ENCODE assay signal across 14 cellular contexts in the genomic region with DNA sequence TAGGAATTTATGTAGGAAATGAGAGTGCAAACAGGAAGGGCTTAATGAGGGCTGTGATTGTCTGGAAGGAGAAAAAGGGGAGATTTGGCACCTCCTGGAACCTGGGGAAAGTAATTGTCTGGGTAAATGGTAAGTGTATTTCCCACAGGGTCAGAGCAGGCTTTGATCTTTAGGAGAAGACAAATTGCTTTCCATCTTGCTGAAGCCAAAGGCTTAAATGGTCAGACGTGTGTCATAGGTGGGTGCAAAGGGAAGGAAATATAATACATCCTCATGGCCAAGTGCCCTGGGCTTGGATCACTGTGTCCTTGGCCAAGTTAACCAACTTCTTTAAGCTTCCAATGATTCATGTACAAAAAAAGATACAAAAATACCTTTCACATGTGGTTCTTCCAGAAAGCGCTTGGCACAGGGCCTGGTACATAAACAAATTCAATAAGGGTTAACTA. TPM values are rescaled to one million over a fixed set of nuclear protein-coding genes. Genes with fewer than 3 reads are reported as not detected.
DNase-seq lines count a peak whose midpoint lies in the region; ATAC-seq, FAIRE-seq and TF ChIP-seq lines count a peak whose summit lies in the region.
"Had no signal": no experiment of that assay in that cellular context is flagged by ENCODE, and none has a peak within 500 bp of the region (broad histone marks: within the 10 kb centered on the region; RNA-seq: fewer than 3 reads in every experiment).

No MANE protein-coding gene starts in this region.

- dilution Hi-C loops in endothelial cell of umbilical vein (cut with MboI; ENCODE audit: extremely low pct_ligation_motif_present, low sequenced_read_pairs): loop anchor here (25.0 kb wide), 1 partner anchor 292 kb away; no protein-coding TSS in a partner anchor

- no peak for DNase-seq in CD8-positive, alpha-beta T cell
- DNase-seq in M059J (ENCODE audit: low read depth) (peak; percentile 67), endothelial cell of umbilical vein (ENCODE audit: low read depth, low spot score) (peak; percentile 98), ovary (peak in 3 of 5 donors; percentile 9 to 52 (median 30)), NCI-H2171 treated with DMSO at 0.1 percent for 48 hours (lab: John Stamatoyannopoulos, UW) (no peak), NCI-H524 (lab: John Stamatoyannopoulos, UW) (no peak), HuH-7 (ENCODE audit: low spot score) (no peak), COLO829 (ENCODE audit: low spot score) (no peak)
- DNase-seq: stimulated activated CD4-positive, alpha-beta T cell treated with anti-CD3 and anti-CD28 coated beads, Interleukin-2, amount 100 ng/mL, for 48 hours had no signal

- H3K27me3 Mint-ChIP-seq in CD8-positive, alpha-beta T cell (ENCODE audit: low read depth): no peaks in the 10 kb centered on the region

- H3K9me3 ChIP-seq in CD8-positive, alpha-beta T cell (ENCODE audit: low read length): no peaks in the 10 kb centered on the region
- H3K9me3 ChIP-seq in endothelial cell of umbilical vein (replicated peaks; ENCODE audit: control insufficient read depth, insufficient read depth, low read length) (no peaks in the 10 kb centered on the region), ovary (no peaks in the 10 kb centered on the region)

- intact Hi-C loops in CD8-positive, alpha-beta T cell (cut with DNase I, micrococcal nuclease): no loop called here
- intact Hi-C loops in endothelial cell of umbilical vein (cut with micrococcal nuclease): loop anchor here (1.0 to 5.0 kb wide), 7 partner anchors 126 to 569 kb away; no protein-coding TSS in a partner anchor
- intact Hi-C loops in ovary (cut with DNase I): no loop called here

- H4K20me1 ChIP-seq in endothelial cell of umbilical vein (replicated peaks; ENCODE audit: control insufficient read depth, extremely low read depth, insufficient read depth, low read length): no peaks in the 10 kb centered on the region

- TF ChIP-seq CTCF in CD8-positive, alpha-beta T cell (IDR thresholded peaks at IDR 0.05): no peak
- TF ChIP-seq CTCF in endothelial cell of umbilical vein (IDR thresholded peaks at IDR 0.05; ENCODE audit: extremely low read depth in 1 of 2, insufficient read depth in 1 of 2, low read depth in 1 of 2, low read length in 2 of 2) (no peak), ovary (IDR thresholded peaks at IDR 0.05) (no peak)

- no peak overlapping the region for H2AFZ ChIP-seq in endothelial cell of umbilical vein (ENCODE audit: low read depth, low read length)

- CTCF ChIA-PET in CD8-positive, alpha-beta T cell (lab: Charles Lee): interaction anchor here (1.2 to 5.2 kb wide), 3 partner anchors 19 to 228 kb away, joined by 3 to 38 read pairs (median 4); no protein-coding TSS in a partner anchor
- CTCF ChIA-PET in endothelial cell of umbilical vein (lab: Charles Lee): interaction anchor here (0.6 to 2.9 kb wide), 8 partner anchors 11 to 582 kb away, joined by 3 to 19 read pairs (median 6); no protein-coding TSS in a partner anchor

- peaks cover 11% of the 10 kb centered on the region for H3K79me2 ChIP-seq in endothelial cell of umbilical vein (ENCODE audit: control insufficient read depth, insufficient read depth, low read length)

- H3K4me3 ChIP-seq in CD8-positive, alpha-beta T cell (ENCODE audit: low read depth, low read length): no peak overlapping the region
- H3K4me3 ChIP-seq in endothelial cell of umbilical vein (replicated peaks in 1 of 3; ENCODE audit: insufficient read depth in 1 of 3, low read depth in 1 of 3, low read length in 3 of 3) (no peak overlapping the region), ovary (no peak overlapping the region)

- H3K36me3 ChIP-seq in CD8-positive, alpha-beta T cell (ENCODE audit: insufficient read depth, low read length): no peaks in the 10 kb centered on the region
- H3K36me3 ChIP-seq in endothelial cell of umbilical vein (ENCODE audit: control insufficient read depth in 2 of 2, extremely low read depth in 1 of 2, insufficient read depth in 2 of 2, low read length in 2 of 2) (peaks cover 0 to 4% of the 10 kb centered on the region in 2 experiments), ovary (no peaks in the 10 kb centered on the region)

- peaks cover 2% of the 10 kb centered on the region for H3K36me3 Mint-ChIP-seq in CD8-positive, alpha-beta T cell

- no peak for TF ChIP-seq EP300 in ovary (IDR thresholded peaks at IDR 0.05)

- peak overlapping the region; percentile 68 for H3K9ac ChIP-seq in endothelial cell of umbilical vein (replicated peaks; ENCODE audit: extremely low read depth, insufficient read depth, low read length)

- H3K27me3 ChIP-seq in CD8-positive, alpha-beta T cell (ENCODE audit: insufficient read depth, low read length): no peaks in the 10 kb centered on the region
- H3K27me3 ChIP-seq in endothelial cell of umbilical vein (ENCODE audit: control insufficient read depth in 2 of 2, insufficient read depth in 2 of 2, low read length in 2 of 2): no peaks in the 10 kb centered on the region
- no peaks in the 10 kb centered on the region for H3K27me3 ChIP-seq in ovary

- H3K4me2 ChIP-seq in endothelial cell of umbilical vein (ENCODE audit: insufficient read depth, low read length): peak overlapping the region; percentile 77

- peak overlapping the region; percentile 37 for H3K4me3 Mint-ChIP-seq in CD8-positive, alpha-beta T cell

- TF ChIP-seq POLR2A in endothelial cell of umbilical vein (IDR thresholded peaks at IDR 0.05; ENCODE audit: low read depth, low read length): peak; percentile 65
- TF ChIP-seq POLR2A in ovary (IDR thresholded peaks at IDR 0.05): no peak

- BruUV-seq in endothelial cell of umbilical vein (replicated peaks; lab: Mats Ljungman, UMichigan): no TSS peak

- 47 to 59% (median 52%) methylated on average over 2 of the region's 2 CpGs for WGBS in ovary, 3 donors

- no peak overlapping the region for H3K27ac Mint-ChIP-seq in CD8-positive, alpha-beta T cell

- no peak overlapping the region for H3K27ac ChIP-seq in CD8-positive, alpha-beta T cell (ENCODE audit: low read depth, low read length)
- H3K27ac ChIP-seq in endothelial cell of umbilical vein (ENCODE audit: insufficient read depth, low read depth, low read length) (peak overlapping the region; percentile 92), ovary (no peak overlapping the region)

- FAIRE-seq in endothelial cell of umbilical vein (lab: Jason Lieb, UNC): peak; percentile 97
- FAIRE-seq: K562 had no signal

- ATAC-seq in CD8-positive, alpha-beta T cell: no peak
- ATAC-seq: K562 had no signal

- H3K9me1 ChIP-seq in endothelial cell of umbilical vein (replicated peaks; ENCODE audit: control insufficient read depth, extremely low read depth, insufficient read depth, low read length): no peaks in the 10 kb centered on the region

- H3K4me1 ChIP-seq in CD8-positive, alpha-beta T cell (ENCODE audit: insufficient read depth, low read length): peaks cover 10% of the 10 kb centered on the region
- peaks cover 60% of the 10 kb centered on the region for H3K4me1 ChIP-seq in endothelial cell of umbilical vein (ENCODE audit: control insufficient read depth, extremely low read depth, insufficient read depth, low read length)
- no peaks in the 10 kb centered on the region for H3K4me1 ChIP-seq in ovary (ENCODE audit: insufficient read depth)

- no peaks in the 10 kb centered on the region for H3K9me3 Mint-ChIP-seq in CD8-positive, alpha-beta T cell

- peaks cover 27% of the 10 kb centered on the region for H3K4me1 Mint-ChIP-seq in CD8-positive, alpha-beta T cell (ENCODE audit: low read depth)

- POLR2A ChIA-PET in CD8-positive, alpha-beta T cell (lab: Charles Lee): no interaction called here
- POLR2A ChIA-PET in endothelial cell of umbilical vein (lab: Charles Lee): no interaction called here

RNA-seq across cellular contexts. Expression of a gene that starts 1.3 kb away (rescaled TPM):
- total RNA-seq in CD8-positive, alpha-beta T cell: 1 to 10 TPM; 3.8 to 6.3 TPM
- 25.6 and 37.0 TPM in 2 replicates for total RNA-seq in M059J (2014; rRNA removed; shearing (Covaris generic))
- total RNA-seq in endothelial cell of umbilical vein (82.5 and 126 TPM in 2 replicates), ovary (100 to 1,000 TPM in 1 of 7 donors, 10 to 100 TPM in 6; 26.9 to 115 (median 37.5) TPM)
- polyA plus RNA-seq in endothelial cell of umbilical vein (197 and 295 TPM in 2 replicates), ovary (10 to 100 TPM; 32.6 to 63.8 TPM)
- polyA plus RNA-seq in endothelial cell of umbilical vein (2011; cell fraction: cytosol; rRNA removed): 167 and 177 TPM in 2 replicates
- polyA plus RNA-seq in endothelial cell of umbilical vein (2011; cell fraction: nucleus; rRNA removed): 62.9 and 68.0 TPM in 2 replicates
- polyA plus RNA-seq in endothelial cell of umbilical vein (2012): 120 and 130 TPM in 2 replicates
- polyA minus RNA-seq in endothelial cell of umbilical vein: 37.7 and 46.3 TPM in 2 replicates
- not detected for polyA minus RNA-seq in endothelial cell of umbilical vein (2011; cell fraction: cytosol; rRNA and poly(A)+ RNA removed)
- 11.5 and 14.8 TPM in 2 replicates for polyA minus RNA-seq in endothelial cell of umbilical vein (2011; cell fraction: nucleus; rRNA and poly(A)+ RNA removed)

RNA-seq across cellular contexts. Expression of a gene that starts 22.7 kb away (rescaled TPM):
- 1 to 10 TPM; 5.6 to 6.6 TPM for total RNA-seq in CD8-positive, alpha-beta T cell
- total RNA-seq in M059J (2014; rRNA removed; shearing (Covaris generic)): not detected in 2 replicates
- total RNA-seq in endothelial cell of umbilical vein (not detected in 2 replicates), ovary (under 1 TPM in 5 of 7 donors, not detected in 2; 0.17 to 0.48 (median 0.20) TPM)
- polyA plus RNA-seq in endothelial cell of umbilical vein (0.06 and 0.25 TPM in 2 replicates), ovary (1 to 10 TPM in 1 of 2 donors, under 1 TPM in 1; 0.08 to 2.3 TPM)
- 0.11 TPM in 1 of 2 replicates, not detected in the other for polyA plus RNA-seq in endothelial cell of umbilical vein (2011; cell fraction: cytosol; rRNA removed)
- polyA plus RNA-seq in endothelial cell of umbilical vein (2011; cell fraction: nucleus; rRNA removed): 0.71 and 0.95 TPM in 2 replicates
- polyA plus RNA-seq in endothelial cell of umbilical vein (2012): 0.27 TPM in 1 of 2 replicates, not detected in the other
- polyA minus RNA-seq in endothelial cell of umbilical vein: not detected in 2 replicates
- not detected for polyA minus RNA-seq in endothelial cell of umbilical vein (2011; cell fraction: cytosol; rRNA and poly(A)+ RNA removed)
- polyA minus RNA-seq in endothelial cell of umbilical vein (2011; cell fraction: nucleus; rRNA and poly(A)+ RNA removed): not detected in 2 replicates
- total RNA-seq: G401, K562, mesenteric fat pad, NCI-H460, urinary bladder had no signal
- polyA plus RNA-seq: K562 had no signal

RNA-seq across cellular contexts. Expression of a gene that starts 47.2 kb away (rescaled TPM):
- total RNA-seq in CD8-positive, alpha-beta T cell: under 1 TPM; 0.30 to 0.47 TPM
- 0.05 and 0.25 TPM in 2 replicates for total RNA-seq in M059J (2014; rRNA removed; shearing (Covaris generic))
- total RNA-seq in endothelial cell of umbilical vein (not detected in 2 replicates), ovary (1 to 10 TPM in 3 of 7 donors, under 1 TPM in 4; 0.43 to 6.2 (median 0.72) TPM)
- polyA plus RNA-seq in endothelial cell of umbilical vein (not detected in 2 replicates), ovary (1 to 10 TPM in 1 of 2 donors, under 1 TPM in 1; 0.73 to 8.4 TPM)
- not detected in 2 replicates for polyA plus RNA-seq in endothelial cell of umbilical vein (2011; cell fraction: cytosol; rRNA removed)
- not detected in 2 replicates for polyA plus RNA-seq in endothelial cell of umbilical vein (2011; cell fraction: nucleus; rRNA removed)
- not detected in 2 replicates for polyA plus RNA-seq in endothelial cell of umbilical vein (2012)
- not detected in 2 replicates for polyA minus RNA-seq in endothelial cell of umbilical vein
- polyA minus RNA-seq in endothelial cell of umbilical vein (2011; cell fraction: cytosol; rRNA and poly(A)+ RNA removed): not detected
- not detected in 2 replicates for polyA minus RNA-seq in endothelial cell of umbilical vein (2011; cell fraction: nucleus; rRNA and poly(A)+ RNA removed)
- total RNA-seq: G401, K562, NCI-H460 had no signal
- polyA plus RNA-seq: K562 had no signal

Comparison
In these comparisons a context has a peak if more than half of its experiments do, and no peak if none do; other contexts are left out.
1. DNase-seq: peak in M059J (single experiment), endothelial cell of umbilical vein (single experiment) and ovary (3 of 5); none in CD8-positive, alpha-beta T cell (0 of 7), NCI-H2171 treated with DMSO at 0.1 percent for 48 hours (single experiment), NCI-H524 (0 of 2), HuH-7 (single experiment) and COLO829 (single experiment).